ENCODE assay signal across 1 cellular context in the genomic region with DNA sequence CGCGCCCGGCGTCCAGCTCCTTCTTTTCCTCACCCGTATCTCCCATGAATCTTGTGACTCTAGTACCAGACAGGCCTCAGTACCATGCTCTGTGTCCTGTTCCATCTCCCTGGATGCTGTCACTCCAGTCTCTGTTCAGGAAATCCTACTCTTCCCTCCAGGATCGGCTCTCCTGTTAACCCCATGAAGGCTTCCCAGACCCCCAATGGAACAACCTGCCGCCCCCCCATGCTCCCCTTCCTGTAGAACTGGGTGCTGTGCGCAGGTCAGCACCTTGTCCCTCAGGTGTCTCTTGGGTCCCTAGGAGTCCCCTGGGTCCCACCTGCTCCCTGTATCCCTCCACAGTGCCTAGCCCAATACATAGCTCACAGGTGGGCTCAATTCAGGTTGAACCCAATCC.
TF ChIP-seq lines count a peak whose summit lies in the region.

No MANE protein-coding gene starts in this region.

TF ChIP-seq in H1, 55 proteins besides CTCF, POLR2A, EP300 and RAD21:
- no peak for TF ChIP-seq ATF3 (IDR thresholded peaks at IDR 0.05; ENCODE audit: insufficient read depth, low read depth, low read length)
